In the genomic region with DNA sequence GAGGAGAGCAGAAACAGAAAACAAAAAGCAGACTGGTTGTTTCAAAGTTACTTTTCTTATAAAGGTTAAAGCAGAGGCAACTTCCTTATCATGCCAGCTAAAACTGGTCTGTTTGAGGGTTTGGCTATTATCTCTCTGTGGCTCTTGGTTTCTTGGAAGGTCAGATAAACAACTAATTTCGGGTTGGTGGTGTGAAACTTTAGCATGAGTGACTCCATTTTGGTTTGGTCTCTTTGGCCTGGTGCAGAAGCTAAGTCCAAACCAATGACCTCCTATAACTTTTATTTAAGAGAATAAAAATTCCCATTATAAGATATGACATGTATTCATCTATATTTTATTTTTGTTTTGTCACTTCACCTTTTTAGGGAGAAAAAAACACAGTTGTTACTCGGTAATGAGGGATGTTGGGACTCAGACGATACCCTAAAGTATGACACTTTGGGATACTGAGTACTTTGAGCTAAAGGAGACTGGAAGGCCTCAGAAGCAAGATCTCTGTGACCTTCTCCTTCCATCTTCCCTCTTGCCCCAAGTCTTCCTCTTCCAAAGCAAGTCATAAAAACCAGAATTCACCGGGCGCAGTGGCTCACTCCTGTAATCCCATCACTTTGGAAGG, we compare ENCODE assay signal across 1 cellular context.
TF ChIP-seq lines count a peak whose summit lies in the region.

No MANE protein-coding gene starts in this region.

TF ChIP-seq in K562, 482 proteins besides CTCF, POLR2A, EP300 and RAD21 (continued from another document and continues in another):
- TF ChIP-seq, protein P1, sequence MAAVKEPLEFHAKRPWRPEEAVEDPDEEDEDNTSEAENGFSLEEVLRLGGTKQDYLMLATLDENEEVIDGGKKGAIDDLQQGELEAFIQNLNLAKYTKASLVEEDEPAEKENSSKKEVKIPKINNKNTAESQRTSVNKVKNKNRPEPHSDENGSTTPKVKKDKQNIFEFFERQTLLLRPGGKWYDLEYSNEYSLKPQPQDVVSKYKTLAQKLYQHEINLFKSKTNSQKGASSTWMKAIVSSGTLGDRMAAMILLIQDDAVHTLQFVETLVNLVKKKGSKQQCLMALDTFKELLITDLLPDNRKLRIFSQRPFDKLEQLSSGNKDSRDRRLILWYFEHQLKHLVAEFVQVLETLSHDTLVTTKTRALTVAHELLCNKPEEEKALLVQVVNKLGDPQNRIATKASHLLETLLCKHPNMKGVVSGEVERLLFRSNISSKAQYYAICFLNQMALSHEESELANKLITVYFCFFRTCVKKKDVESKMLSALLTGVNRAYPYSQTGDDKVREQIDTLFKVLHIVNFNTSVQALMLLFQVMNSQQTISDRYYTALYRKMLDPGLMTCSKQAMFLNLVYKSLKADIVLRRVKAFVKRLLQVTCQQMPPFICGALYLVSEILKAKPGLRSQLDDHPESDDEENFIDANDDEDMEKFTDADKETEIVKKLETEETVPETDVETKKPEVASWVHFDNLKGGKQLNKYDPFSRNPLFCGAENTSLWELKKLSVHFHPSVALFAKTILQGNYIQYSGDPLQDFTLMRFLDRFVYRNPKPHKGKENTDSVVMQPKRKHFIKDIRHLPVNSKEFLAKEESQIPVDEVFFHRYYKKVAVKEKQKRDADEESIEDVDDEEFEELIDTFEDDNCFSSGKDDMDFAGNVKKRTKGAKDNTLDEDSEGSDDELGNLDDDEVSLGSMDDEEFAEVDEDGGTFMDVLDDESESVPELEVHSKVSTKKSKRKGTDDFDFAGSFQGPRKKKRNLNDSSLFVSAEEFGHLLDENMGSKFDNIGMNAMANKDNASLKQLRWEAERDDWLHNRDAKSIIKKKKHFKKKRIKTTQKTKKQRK (IDR thresholded peaks at IDR 0.05; ENCODE audit: borderline replicate concordance, low read depth, low read length), result no peak
- TF ChIP-seq EZH2 (IDR thresholded peaks at IDR 0.05; ENCODE audit: borderline replicate concordance, low read depth, low read length), result no peak
- peak; percentile 95 for TF ChIP-seq ZNF347 (CRISPR knock-in tag; IDR thresholded peaks at IDR 0.05; ENCODE audit: low read depth)
- peak; percentile 91 for TF ChIP-seq ZFPM2 (CRISPR knock-in tag; IDR thresholded peaks at IDR 0.05)
- TF ChIP-seq COPS2 (conservative IDR thresholded peaks at IDR 0.05), result no peak
- peak; percentile 25; the same call in 1 of the 2 replicates for TF ChIP-seq MTA2 (IDR thresholded peaks at IDR 0.05; ENCODE audit: low read depth)
- TF ChIP-seq, protein P2, sequence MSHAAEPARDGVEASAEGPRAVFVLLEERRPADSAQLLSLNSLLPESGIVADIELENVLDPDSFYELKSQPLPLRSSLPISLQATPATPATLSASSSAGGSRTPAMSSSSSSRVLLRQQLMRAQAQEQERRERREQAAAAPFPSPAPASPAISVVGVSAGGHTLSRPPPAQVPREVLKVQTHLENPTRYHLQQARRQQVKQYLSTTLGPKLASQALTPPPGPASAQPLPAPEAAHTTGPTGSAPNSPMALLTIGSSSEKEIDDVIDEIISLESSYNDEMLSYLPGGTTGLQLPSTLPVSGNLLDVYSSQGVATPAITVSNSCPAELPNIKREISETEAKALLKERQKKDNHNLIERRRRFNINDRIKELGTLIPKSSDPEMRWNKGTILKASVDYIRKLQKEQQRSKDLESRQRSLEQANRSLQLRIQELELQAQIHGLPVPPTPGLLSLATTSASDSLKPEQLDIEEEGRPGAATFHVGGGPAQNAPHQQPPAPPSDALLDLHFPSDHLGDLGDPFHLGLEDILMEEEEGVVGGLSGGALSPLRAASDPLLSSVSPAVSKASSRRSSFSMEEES (CRISPR knock-in tag; IDR thresholded peaks at IDR 0.05), result peak; percentile 73
- TF ChIP-seq SLC30A9 (CRISPR knock-in tag; IDR thresholded peaks at IDR 0.05), result no peak
- peak; percentile 87 for TF ChIP-seq ZNF696 (CRISPR knock-in tag; conservative IDR thresholded peaks at IDR 0.05)
- TF ChIP-seq CHD2 (IDR thresholded peaks at IDR 0.05; ENCODE audit: low read depth, low read length), result no peak
- TF ChIP-seq CHD1 (IDR thresholded peaks at IDR 0.05; ENCODE audit: low read length), result no peak
- peak; percentile 100 for TF ChIP-seq ZNF766 (CRISPR knock-in tag; conservative IDR thresholded peaks at IDR 0.05)
- TF ChIP-seq, protein P3, sequence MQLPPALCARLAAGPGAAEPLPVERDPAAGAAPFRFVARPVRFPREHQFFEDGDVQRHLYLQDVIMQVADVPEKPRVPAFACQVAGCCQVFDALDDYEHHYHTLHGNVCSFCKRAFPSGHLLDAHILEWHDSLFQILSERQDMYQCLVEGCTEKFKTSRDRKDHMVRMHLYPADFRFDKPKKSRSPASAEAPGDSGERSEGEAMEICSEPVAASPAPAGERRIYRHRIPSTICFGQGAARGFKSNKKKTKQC (CRISPR knock-in tag; IDR thresholded peaks at IDR 0.05), result no peak
- TF ChIP-seq, protein P4, sequence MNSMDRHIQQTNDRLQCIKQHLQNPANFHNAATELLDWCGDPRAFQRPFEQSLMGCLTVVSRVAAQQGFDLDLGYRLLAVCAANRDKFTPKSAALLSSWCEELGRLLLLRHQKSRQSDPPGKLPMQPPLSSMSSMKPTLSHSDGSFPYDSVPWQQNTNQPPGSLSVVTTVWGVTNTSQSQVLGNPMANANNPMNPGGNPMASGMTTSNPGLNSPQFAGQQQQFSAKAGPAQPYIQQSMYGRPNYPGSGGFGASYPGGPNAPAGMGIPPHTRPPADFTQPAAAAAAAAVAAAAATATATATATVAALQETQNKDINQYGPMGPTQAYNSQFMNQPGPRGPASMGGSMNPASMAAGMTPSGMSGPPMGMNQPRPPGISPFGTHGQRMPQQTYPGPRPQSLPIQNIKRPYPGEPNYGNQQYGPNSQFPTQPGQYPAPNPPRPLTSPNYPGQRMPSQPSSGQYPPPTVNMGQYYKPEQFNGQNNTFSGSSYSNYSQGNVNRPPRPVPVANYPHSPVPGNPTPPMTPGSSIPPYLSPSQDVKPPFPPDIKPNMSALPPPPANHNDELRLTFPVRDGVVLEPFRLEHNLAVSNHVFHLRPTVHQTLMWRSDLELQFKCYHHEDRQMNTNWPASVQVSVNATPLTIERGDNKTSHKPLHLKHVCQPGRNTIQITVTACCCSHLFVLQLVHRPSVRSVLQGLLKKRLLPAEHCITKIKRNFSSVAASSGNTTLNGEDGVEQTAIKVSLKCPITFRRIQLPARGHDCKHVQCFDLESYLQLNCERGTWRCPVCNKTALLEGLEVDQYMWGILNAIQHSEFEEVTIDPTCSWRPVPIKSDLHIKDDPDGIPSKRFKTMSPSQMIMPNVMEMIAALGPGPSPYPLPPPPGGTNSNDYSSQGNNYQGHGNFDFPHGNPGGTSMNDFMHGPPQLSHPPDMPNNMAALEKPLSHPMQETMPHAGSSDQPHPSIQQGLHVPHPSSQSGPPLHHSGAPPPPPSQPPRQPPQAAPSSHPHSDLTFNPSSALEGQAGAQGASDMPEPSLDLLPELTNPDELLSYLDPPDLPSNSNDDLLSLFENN (IDR thresholded peaks at IDR 0.05; ENCODE audit: low read depth in 2 of 2, low read length in 2 of 2), result no peak
- TF ChIP-seq JUN (IDR thresholded peaks at IDR 0.05; ENCODE audit: borderline replicate concordance, low read depth, low read length), result no peak
- TF ChIP-seq JUN (CRISPR knock-in tag; IDR thresholded peaks at IDR 0.05; ENCODE audit: borderline replicate concordance), result no peak
- TF ChIP-seq ILF3 (IDR thresholded peaks at IDR 0.05; ENCODE audit: borderline replicate concordance), result no peak
- peak in 1 of 2 experiments; percentile 60; a peak in 1 of 4 replicates for TF ChIP-seq SRF (CRISPR knock-in tag; IDR thresholded peaks at IDR 0.05)
- no peak for TF ChIP-seq ZC3H11A (IDR thresholded peaks at IDR 0.05; ENCODE audit: low read depth, low read length)
- TF ChIP-seq ZNF121 (CRISPR knock-in tag; conservative IDR thresholded peaks at IDR 0.05), result no peak
- no peak for TF ChIP-seq NFE2 (IDR thresholded peaks at IDR 0.05; ENCODE audit: low read depth)
- TF ChIP-seq, protein P5, sequence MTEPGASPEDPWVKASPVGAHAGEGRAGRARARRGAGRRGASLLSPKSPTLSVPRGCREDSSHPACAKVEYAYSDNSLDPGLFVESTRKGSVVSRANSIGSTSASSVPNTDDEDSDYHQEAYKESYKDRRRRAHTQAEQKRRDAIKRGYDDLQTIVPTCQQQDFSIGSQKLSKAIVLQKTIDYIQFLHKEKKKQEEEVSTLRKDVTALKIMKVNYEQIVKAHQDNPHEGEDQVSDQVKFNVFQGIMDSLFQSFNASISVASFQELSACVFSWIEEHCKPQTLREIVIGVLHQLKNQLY (CRISPR knock-in tag; conservative IDR thresholded peaks at IDR 0.05), result no peak
- peak; percentile 97 for TF ChIP-seq ZNF76 (CRISPR knock-in tag; IDR thresholded peaks at IDR 0.05; ENCODE audit: borderline replicate concordance)
- TF ChIP-seq JUND (IDR thresholded peaks at IDR 0.05; ENCODE audit: borderline replicate concordance, low read depth, low read length), result no peak
- TF ChIP-seq JUND (tag; IDR thresholded peaks at IDR 0.05; ENCODE audit: borderline replicate concordance, low read depth, low read length), result peak; percentile 93; the same call in 2 of the 3 replicates
- TF ChIP-seq XRCC5 (IDR thresholded peaks at IDR 0.05; ENCODE audit: low read depth, low read length), result no peak
- TF ChIP-seq, protein P6, sequence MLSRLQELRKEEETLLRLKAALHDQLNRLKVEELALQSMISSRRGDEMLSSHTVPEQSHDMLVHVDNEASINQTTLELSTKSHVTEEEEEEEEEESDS (CRISPR knock-in tag; IDR thresholded peaks at IDR 0.05), result peak; percentile 67
- no peak for TF ChIP-seq POLR3G (IDR thresholded peaks at IDR 0.05; ENCODE audit: extremely low read depth, insufficient read length, insufficient replicate concordance)
- no peak for TF ChIP-seq NEUROD1 (IDR thresholded peaks at IDR 0.05; ENCODE audit: borderline replicate concordance, low read depth, low read length, partially characterized antibody)
- no peak for TF ChIP-seq YBX1 (IDR thresholded peaks at IDR 0.05)
- TF ChIP-seq NR2C1 (IDR thresholded peaks at IDR 0.05), result peak; percentile 40; the same call in 1 of the 2 replicates
- TF ChIP-seq NR2C1 (tag; IDR thresholded peaks at IDR 0.05), result peak; percentile 96
- TF ChIP-seq DIDO1 (tag; IDR thresholded peaks at IDR 0.05; ENCODE audit: low read depth), result peak; percentile 91
- TF ChIP-seq ZNF589 (CRISPR knock-in tag; IDR thresholded peaks at IDR 0.05; ENCODE audit: low read depth), result peak; percentile 99
- TF ChIP-seq HNRNPLL (IDR thresholded peaks at IDR 0.05; ENCODE audit: low read depth, low read length, poor library complexity, severe bottlenecking), result no peak
- no peak for TF ChIP-seq HNRNPUL1 (IDR thresholded peaks at IDR 0.05; ENCODE audit: low read length)
- TF ChIP-seq NFATC3 (IDR thresholded peaks at IDR 0.05), result no peak
- TF ChIP-seq ZNF324 (CRISPR knock-in tag; IDR thresholded peaks at IDR 0.05), result peak; percentile 86
- TF ChIP-seq CBFA2T3 (IDR thresholded peaks at IDR 0.05), result peak; percentile 64
- TF ChIP-seq POLR2AphosphoS5 (IDR thresholded peaks at IDR 0.05; ENCODE audit: control insufficient read depth, insufficient read depth, low read depth, low read length), result no peak
- TF ChIP-seq ZNF79 (CRISPR knock-in tag; IDR thresholded peaks at IDR 0.05; ENCODE audit: low read depth), result peak; percentile 96
- TF ChIP-seq, protein P7, sequence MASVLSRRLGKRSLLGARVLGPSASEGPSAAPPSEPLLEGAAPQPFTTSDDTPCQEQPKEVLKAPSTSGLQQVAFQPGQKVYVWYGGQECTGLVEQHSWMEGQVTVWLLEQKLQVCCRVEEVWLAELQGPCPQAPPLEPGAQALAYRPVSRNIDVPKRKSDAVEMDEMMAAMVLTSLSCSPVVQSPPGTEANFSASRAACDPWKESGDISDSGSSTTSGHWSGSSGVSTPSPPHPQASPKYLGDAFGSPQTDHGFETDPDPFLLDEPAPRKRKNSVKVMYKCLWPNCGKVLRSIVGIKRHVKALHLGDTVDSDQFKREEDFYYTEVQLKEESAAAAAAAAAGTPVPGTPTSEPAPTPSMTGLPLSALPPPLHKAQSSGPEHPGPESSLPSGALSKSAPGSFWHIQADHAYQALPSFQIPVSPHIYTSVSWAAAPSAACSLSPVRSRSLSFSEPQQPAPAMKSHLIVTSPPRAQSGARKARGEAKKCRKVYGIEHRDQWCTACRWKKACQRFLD (CRISPR knock-in tag; IDR thresholded peaks at IDR 0.05), result peak; percentile 100
- TF ChIP-seq ZNF282 (CRISPR knock-in tag; IDR thresholded peaks at IDR 0.05), result no peak
- TF ChIP-seq RBM22 (IDR thresholded peaks at IDR 0.05; ENCODE audit: low read depth, low read length, poor library complexity, severe bottlenecking), result no peak
- no peak for TF ChIP-seq MYC (IDR thresholded peaks at IDR 0.05; ENCODE audit: low read depth, low read length)
- TF ChIP-seq MYC (CRISPR knock-in tag; IDR thresholded peaks at IDR 0.05; ENCODE audit: borderline replicate concordance, low read depth), result peak; percentile 77
- TF ChIP-seq CSDE1 (IDR thresholded peaks at IDR 0.05), result no peak
- peak; percentile 98 for TF ChIP-seq ZNF41 (CRISPR knock-in tag; conservative IDR thresholded peaks at IDR 0.05)
- no peak for TF ChIP-seq SMARCA4 (IDR thresholded peaks at IDR 0.05)
- TF ChIP-seq ZC3H8 (IDR thresholded peaks at IDR 0.05), result no peak
- TF ChIP-seq STAT5B (CRISPR knock-in tag; IDR thresholded peaks at IDR 0.05), result peak; percentile 83
- TF ChIP-seq, protein P8, sequence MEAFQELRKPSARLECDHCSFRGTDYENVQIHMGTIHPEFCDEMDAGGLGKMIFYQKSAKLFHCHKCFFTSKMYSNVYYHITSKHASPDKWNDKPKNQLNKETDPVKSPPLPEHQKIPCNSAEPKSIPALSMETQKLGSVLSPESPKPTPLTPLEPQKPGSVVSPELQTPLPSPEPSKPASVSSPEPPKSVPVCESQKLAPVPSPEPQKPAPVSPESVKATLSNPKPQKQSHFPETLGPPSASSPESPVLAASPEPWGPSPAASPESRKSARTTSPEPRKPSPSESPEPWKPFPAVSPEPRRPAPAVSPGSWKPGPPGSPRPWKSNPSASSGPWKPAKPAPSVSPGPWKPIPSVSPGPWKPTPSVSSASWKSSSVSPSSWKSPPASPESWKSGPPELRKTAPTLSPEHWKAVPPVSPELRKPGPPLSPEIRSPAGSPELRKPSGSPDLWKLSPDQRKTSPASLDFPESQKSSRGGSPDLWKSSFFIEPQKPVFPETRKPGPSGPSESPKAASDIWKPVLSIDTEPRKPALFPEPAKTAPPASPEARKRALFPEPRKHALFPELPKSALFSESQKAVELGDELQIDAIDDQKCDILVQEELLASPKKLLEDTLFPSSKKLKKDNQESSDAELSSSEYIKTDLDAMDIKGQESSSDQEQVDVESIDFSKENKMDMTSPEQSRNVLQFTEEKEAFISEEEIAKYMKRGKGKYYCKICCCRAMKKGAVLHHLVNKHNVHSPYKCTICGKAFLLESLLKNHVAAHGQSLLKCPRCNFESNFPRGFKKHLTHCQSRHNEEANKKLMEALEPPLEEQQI (IDR thresholded peaks at IDR 0.05), result no peak
- TF ChIP-seq TEAD4 (IDR thresholded peaks at IDR 0.05; ENCODE audit: low read length), result peak; percentile 41
- TF ChIP-seq TEAD4 (CRISPR knock-in tag; IDR thresholded peaks at IDR 0.05; ENCODE audit: borderline replicate concordance), result no peak
- TF ChIP-seq, protein P9, sequence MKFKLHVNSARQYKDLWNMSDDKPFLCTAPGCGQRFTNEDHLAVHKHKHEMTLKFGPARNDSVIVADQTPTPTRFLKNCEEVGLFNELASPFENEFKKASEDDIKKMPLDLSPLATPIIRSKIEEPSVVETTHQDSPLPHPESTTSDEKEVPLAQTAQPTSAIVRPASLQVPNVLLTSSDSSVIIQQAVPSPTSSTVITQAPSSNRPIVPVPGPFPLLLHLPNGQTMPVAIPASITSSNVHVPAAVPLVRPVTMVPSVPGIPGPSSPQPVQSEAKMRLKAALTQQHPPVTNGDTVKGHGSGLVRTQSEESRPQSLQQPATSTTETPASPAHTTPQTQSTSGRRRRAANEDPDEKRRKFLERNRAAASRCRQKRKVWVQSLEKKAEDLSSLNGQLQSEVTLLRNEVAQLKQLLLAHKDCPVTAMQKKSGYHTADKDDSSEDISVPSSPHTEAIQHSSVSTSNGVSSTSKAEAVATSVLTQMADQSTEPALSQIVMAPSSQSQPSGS (CRISPR knock-in tag; IDR thresholded peaks at IDR 0.05), result no peak
- TF ChIP-seq MED1 (CRISPR knock-in tag; IDR thresholded peaks at IDR 0.05; ENCODE audit: borderline replicate concordance), result no peak
